8 cellular contexts compared by ENCODE assay signal in the genomic region with DNA sequence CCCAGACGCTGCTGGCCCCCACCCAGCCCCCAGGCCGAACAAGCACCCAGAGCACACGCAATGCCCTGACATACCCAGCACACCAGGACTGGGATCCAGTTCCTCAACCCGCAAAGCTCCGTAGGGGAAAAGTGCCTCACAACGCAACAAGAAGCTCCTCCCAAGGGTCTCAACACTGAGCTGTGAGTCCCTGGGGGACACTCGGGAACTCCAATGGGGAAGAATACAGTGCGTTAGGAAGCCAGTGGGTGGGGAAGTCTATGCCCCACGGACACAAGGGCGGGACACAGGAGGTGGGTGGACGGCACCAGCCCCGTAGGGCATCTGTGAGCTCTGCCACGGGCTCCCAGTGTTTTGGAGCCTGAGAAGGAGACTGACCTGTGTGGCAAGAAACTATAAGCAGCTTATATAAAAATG. TPM values are rescaled to one million over a fixed set of nuclear protein-coding genes. Genes with fewer than 3 reads are reported as not detected.
DNase-seq lines count a peak whose midpoint lies in the region; ATAC-seq, FAIRE-seq and TF ChIP-seq lines count a peak whose summit lies in the region.

No MANE protein-coding gene starts in this region.

- POLR2A ChIA-PET in naive thymus-derived CD8-positive, alpha-beta T cell (lab: Charles Lee) = interaction anchor here (0.7 to 8.7 kb wide), 4 partner anchors 30 to 192 kb away, joined by 3 to 109 read pairs (median 4); partner anchors contain the start of gene IRF7

- TF ChIP-seq CTCF in HL-60 (IDR thresholded peaks at IDR 0.05; ENCODE audit: insufficient read depth, low read length) (no peak), D721Med (IDR thresholded peaks at IDR 0.05; ENCODE audit: insufficient read depth, missing control alignments) (no peak)

- no peaks in the 10 kb centered on the region for H3K9me3 Mint-ChIP-seq in CD4-positive, CD25-positive, alpha-beta regulatory T cell
- H3K9me3 Mint-ChIP-seq in naive thymus-derived CD8-positive, alpha-beta T cell = no peaks in the 10 kb centered on the region

- H3K27me3 Mint-ChIP-seq in CD4-positive, CD25-positive, alpha-beta regulatory T cell = no peaks in the 10 kb centered on the region
- H3K27me3 Mint-ChIP-seq in naive thymus-derived CD8-positive, alpha-beta T cell = no peaks in the 10 kb centered on the region

- peaks cover 43% of the 10 kb centered on the region for H3K4me1 ChIP-seq in CD4-positive, CD25-positive, alpha-beta regulatory T cell (ENCODE audit: control insufficient read depth, insufficient read depth, low read length, poor library complexity, severe bottlenecking)

- H3K36me3 ChIP-seq in CD4-positive, CD25-positive, alpha-beta regulatory T cell (ENCODE audit: control insufficient read depth, insufficient read depth, low read length) = peaks cover 13% of the 10 kb centered on the region

- H3K36me3 Mint-ChIP-seq in CD4-positive, CD25-positive, alpha-beta regulatory T cell = peaks cover 4% of the 10 kb centered on the region
- H3K36me3 Mint-ChIP-seq in naive thymus-derived CD8-positive, alpha-beta T cell = peaks cover 0 to 9% (median 5%) of the 10 kb centered on the region in 3 donors

- no peak overlapping the region for H3K4me3 ChIP-seq in CD4-positive, CD25-positive, alpha-beta regulatory T cell (ENCODE audit: low read depth, low read length)
- peak overlapping the region; percentile 60 for H3K4me3 ChIP-seq in HL-60 (replicated peaks; ENCODE audit: insufficient read depth, low read length)

- peaks cover 13 to 61% (median 35%) of the 10 kb centered on the region in 4 donors for H3K4me1 Mint-ChIP-seq in CD4-positive, CD25-positive, alpha-beta regulatory T cell
- H3K4me1 Mint-ChIP-seq in naive thymus-derived CD8-positive, alpha-beta T cell = peaks cover 31 to 66% (median 51%) of the 10 kb centered on the region in 4 donors

- H3K27ac ChIP-seq in CD4-positive, CD25-positive, alpha-beta regulatory T cell (ENCODE audit: insufficient read depth, low read length, poor library complexity, severe bottlenecking) = peak overlapping the region; percentile 69
- H3K27ac ChIP-seq in HL-60 (replicated peaks) = no peak overlapping the region

- H3K27me3 ChIP-seq in CD4-positive, CD25-positive, alpha-beta regulatory T cell (ENCODE audit: control insufficient read depth, insufficient read depth, low read length) = no peaks in the 10 kb centered on the region
- no peaks in the 10 kb centered on the region for H3K27me3 ChIP-seq in HL-60 (ENCODE audit: insufficient read depth, poor library complexity, severe bottlenecking)

- H3K27ac Mint-ChIP-seq in CD4-positive, CD25-positive, alpha-beta regulatory T cell = peak overlapping the region; percentile 92 to 98 (median 97)
- H3K27ac Mint-ChIP-seq in naive thymus-derived CD8-positive, alpha-beta T cell = peak overlapping the region; percentile 80 to 99 (median 96)

- DNase-seq in CD4-positive, CD25-positive, alpha-beta regulatory T cell = no peak
- no peak for DNase-seq in HL-60 (ENCODE audit: low read depth in 1 of 2, low spot score in 1 of 2)
- peak; percentile 25 for DNase-seq in astrocyte of the hippocampus (ENCODE audit: low read depth, low spot score)
- no peak for DNase-seq in naive thymus-derived CD8-positive, alpha-beta T cell
- no peak for DNase-seq in GM19240 (ENCODE audit: insufficient read length, low spot score)
- no peak for DNase-seq in midbrain (lab: John Stamatoyannopoulos, UW)
- no peak for DNase-seq in D721Med (ENCODE audit: insufficient read length, low spot score)

- H3K9me3 ChIP-seq in CD4-positive, CD25-positive, alpha-beta regulatory T cell (ENCODE audit: control insufficient read depth in 2 of 2, low read length in 2 of 2) = no peaks in the 10 kb centered on the region

- H3K4me3 Mint-ChIP-seq in CD4-positive, CD25-positive, alpha-beta regulatory T cell = peak overlapping the region; percentile 85 to 88 (median 86)
- peak overlapping the region; percentile 69 to 88 (median 83) for H3K4me3 Mint-ChIP-seq in naive thymus-derived CD8-positive, alpha-beta T cell

- FAIRE-seq in D721Med (lab: Jason Lieb, UNC) = no peak

- no peak for ATAC-seq in CD4-positive, CD25-positive, alpha-beta regulatory T cell (ENCODE audit: low read depth in 2 of 2)
- ATAC-seq in naive thymus-derived CD8-positive, alpha-beta T cell = no peak
- ATAC-seq in HG03342 (IDR thresholded peaks at IDR 0.05; ENCODE audit: unreplicated experiment) = no peak

RNA-seq across cellular contexts. Expression of gene DEAF1, which starts 1.6 kb away (rescaled TPM):
- total RNA-seq in CD4-positive, CD25-positive, alpha-beta regulatory T cell = 84.1 TPM
- polyA plus RNA-seq in CD4-positive, CD25-positive, alpha-beta regulatory T cell = 10 to 100 TPM; 33.5 to 46.5 (median 37.4) TPM
- total RNA-seq in naive thymus-derived CD8-positive, alpha-beta T cell = 10 to 100 TPM; 46.5 to 51.0 TPM
- polyA plus RNA-seq in naive thymus-derived CD8-positive, alpha-beta T cell = 10 to 100 TPM; 27.0 to 58.2 (median 27.9) TPM

RNA-seq across cellular contexts. Expression of gene TMEM80, which starts 2.2 kb away (rescaled TPM):
- 26.3 TPM for total RNA-seq in CD4-positive, CD25-positive, alpha-beta regulatory T cell
- 10 to 100 TPM; 24.5 to 35.0 (median 27.0) TPM for polyA plus RNA-seq in CD4-positive, CD25-positive, alpha-beta regulatory T cell
- 10 to 100 TPM; 46.0 to 49.2 TPM for total RNA-seq in naive thymus-derived CD8-positive, alpha-beta T cell
- polyA plus RNA-seq in naive thymus-derived CD8-positive, alpha-beta T cell = 10 to 100 TPM; 22.2 to 44.6 (median 32.4) TPM

RNA-seq across cellular contexts. Expression of gene EPS8L2, which starts 12.6 kb away (rescaled TPM):
- 11.2 TPM for total RNA-seq in CD4-positive, CD25-positive, alpha-beta regulatory T cell
- 10 to 100 TPM; 17.4 to 19.4 (median 18.3) TPM for polyA plus RNA-seq in CD4-positive, CD25-positive, alpha-beta regulatory T cell
- 1 to 10 TPM; 8.2 to 9.7 TPM for total RNA-seq in naive thymus-derived CD8-positive, alpha-beta T cell
- polyA plus RNA-seq in naive thymus-derived CD8-positive, alpha-beta T cell = 10 to 100 TPM in 2 of 3 donors, 1 to 10 TPM in 1; 9.6 to 20.4 (median 14.8) TPM

RNA-seq across cellular contexts. Expression of gene TALDO1, which starts 53.8 kb away (rescaled TPM):
- total RNA-seq in CD4-positive, CD25-positive, alpha-beta regulatory T cell = 68.3 TPM
- polyA plus RNA-seq in CD4-positive, CD25-positive, alpha-beta regulatory T cell = 100 to 1,000 TPM; 227 to 274 (median 240) TPM
- total RNA-seq in naive thymus-derived CD8-positive, alpha-beta T cell = 100 to 1,000 TPM; 120 to 124 TPM
- 100 to 1,000 TPM; 160 to 173 (median 166) TPM for polyA plus RNA-seq in naive thymus-derived CD8-positive, alpha-beta T cell

RNA-seq across cellular contexts. Expression of gene DRD4, which starts 56.4 kb away (rescaled TPM):
- not detected for total RNA-seq in CD4-positive, CD25-positive, alpha-beta regulatory T cell
- not detected for polyA plus RNA-seq in CD4-positive, CD25-positive, alpha-beta regulatory T cell
- total RNA-seq in naive thymus-derived CD8-positive, alpha-beta T cell = 1 to 10 TPM; 1.2 to 1.4 TPM
- not detected for polyA plus RNA-seq in naive thymus-derived CD8-positive, alpha-beta T cell
